ENCODE assay signal across 1 cellular context in the genomic region with DNA sequence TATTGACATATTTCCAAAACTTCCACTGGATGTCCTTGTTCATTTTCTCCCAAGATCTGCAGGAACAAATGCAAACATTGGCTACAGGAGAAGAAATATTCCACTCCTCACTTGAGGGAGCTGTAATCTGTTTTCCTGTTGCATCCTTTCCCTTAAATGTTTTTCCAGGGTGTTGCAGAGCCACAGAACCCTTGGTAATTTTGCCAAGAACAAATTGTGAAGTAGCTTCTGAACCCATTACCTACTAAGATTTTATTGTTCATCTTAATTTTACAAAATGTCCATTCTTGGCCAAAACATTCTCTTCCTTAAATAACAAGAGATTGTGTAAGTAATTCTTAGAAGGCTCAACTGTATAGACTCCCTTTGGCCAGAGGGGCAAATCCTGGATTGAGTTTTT.
TF ChIP-seq lines count a peak whose summit lies in the region.

No MANE protein-coding gene starts in this region.

TF ChIP-seq in HCT116, 20 proteins besides CTCF, POLR2A, EP300 and RAD21 (continued from another document):
- TF ChIP-seq, protein P1, sequence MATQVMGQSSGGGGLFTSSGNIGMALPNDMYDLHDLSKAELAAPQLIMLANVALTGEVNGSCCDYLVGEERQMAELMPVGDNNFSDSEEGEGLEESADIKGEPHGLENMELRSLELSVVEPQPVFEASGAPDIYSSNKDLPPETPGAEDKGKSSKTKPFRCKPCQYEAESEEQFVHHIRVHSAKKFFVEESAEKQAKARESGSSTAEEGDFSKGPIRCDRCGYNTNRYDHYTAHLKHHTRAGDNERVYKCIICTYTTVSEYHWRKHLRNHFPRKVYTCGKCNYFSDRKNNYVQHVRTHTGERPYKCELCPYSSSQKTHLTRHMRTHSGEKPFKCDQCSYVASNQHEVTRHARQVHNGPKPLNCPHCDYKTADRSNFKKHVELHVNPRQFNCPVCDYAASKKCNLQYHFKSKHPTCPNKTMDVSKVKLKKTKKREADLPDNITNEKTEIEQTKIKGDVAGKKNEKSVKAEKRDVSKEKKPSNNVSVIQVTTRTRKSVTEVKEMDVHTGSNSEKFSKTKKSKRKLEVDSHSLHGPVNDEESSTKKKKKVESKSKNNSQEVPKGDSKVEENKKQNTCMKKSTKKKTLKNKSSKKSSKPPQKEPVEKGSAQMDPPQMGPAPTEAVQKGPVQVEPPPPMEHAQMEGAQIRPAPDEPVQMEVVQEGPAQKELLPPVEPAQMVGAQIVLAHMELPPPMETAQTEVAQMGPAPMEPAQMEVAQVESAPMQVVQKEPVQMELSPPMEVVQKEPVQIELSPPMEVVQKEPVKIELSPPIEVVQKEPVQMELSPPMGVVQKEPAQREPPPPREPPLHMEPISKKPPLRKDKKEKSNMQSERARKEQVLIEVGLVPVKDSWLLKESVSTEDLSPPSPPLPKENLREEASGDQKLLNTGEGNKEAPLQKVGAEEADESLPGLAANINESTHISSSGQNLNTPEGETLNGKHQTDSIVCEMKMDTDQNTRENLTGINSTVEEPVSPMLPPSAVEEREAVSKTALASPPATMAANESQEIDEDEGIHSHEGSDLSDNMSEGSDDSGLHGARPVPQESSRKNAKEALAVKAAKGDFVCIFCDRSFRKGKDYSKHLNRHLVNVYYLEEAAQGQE (IDR thresholded peaks at IDR 0.05; ENCODE audit: low read depth) = no peak
- no peak for TF ChIP-seq ZFX (IDR thresholded peaks at IDR 0.05)
- TF ChIP-seq, protein P2, sequence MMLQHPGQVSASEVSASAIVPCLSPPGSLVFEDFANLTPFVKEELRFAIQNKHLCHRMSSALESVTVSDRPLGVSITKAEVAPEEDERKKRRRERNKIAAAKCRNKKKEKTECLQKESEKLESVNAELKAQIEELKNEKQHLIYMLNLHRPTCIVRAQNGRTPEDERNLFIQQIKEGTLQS (IDR thresholded peaks at IDR 0.05) = no peak
- no peak for TF ChIP-seq SIN3A (IDR thresholded peaks at IDR 0.05; ENCODE audit: low read depth)
- no peak for TF ChIP-seq YY1 (IDR thresholded peaks at IDR 0.05; ENCODE audit: extremely low read depth, insufficient replicate concordance, low read depth, low read length)
- no peak for TF ChIP-seq ELF1 (IDR thresholded peaks at IDR 0.05; ENCODE audit: borderline replicate concordance, low read depth)
- no peak for TF ChIP-seq CEBPB (IDR thresholded peaks at IDR 0.05; ENCODE audit: low read depth)
- no peak for TF ChIP-seq JUND (IDR thresholded peaks at IDR 0.05)
- TF ChIP-seq, protein P3, sequence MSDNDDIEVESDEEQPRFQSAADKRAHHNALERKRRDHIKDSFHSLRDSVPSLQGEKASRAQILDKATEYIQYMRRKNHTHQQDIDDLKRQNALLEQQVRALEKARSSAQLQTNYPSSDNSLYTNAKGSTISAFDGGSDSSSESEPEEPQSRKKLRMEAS (IDR thresholded peaks at IDR 0.05) = no peak
- TF ChIP-seq EZH2 (IDR thresholded peaks at IDR 0.05) = no peak
- no peak for TF ChIP-seq POLR2AphosphoS5 (IDR thresholded peaks at IDR 0.05; ENCODE audit: low read depth, low read length)
- no peak for TF ChIP-seq TCF7L2 (IDR thresholded peaks at IDR 0.05; ENCODE audit: borderline replicate concordance, extremely low read depth, insufficient read depth, insufficient read length)
- no peak for TF ChIP-seq EGR1 (IDR thresholded peaks at IDR 0.05; ENCODE audit: low read depth)
- TF ChIP-seq ZNF274 (IDR thresholded peaks at IDR 0.05; ENCODE audit: low read depth, low read length) = no peak
- TF ChIP-seq SRF (IDR thresholded peaks at IDR 0.05; ENCODE audit: low read depth) = no peak
